In genomic region chr5:61177716-61178115, GRCh38 we compare ENCODE assay signal across 13 cellular contexts. TPM values are rescaled to one million over a fixed set of nuclear protein-coding genes. Genes with fewer than 3 reads are reported as not detected.
DNase-seq lines count a peak whose midpoint lies in the region; ATAC-seq, FAIRE-seq and TF ChIP-seq lines count a peak whose summit lies in the region.
"Had no signal": no experiment of that assay in that cellular context is flagged by ENCODE, and none has a peak within 500 bp of the region (broad histone marks: within the 10 kb centered on the region; RNA-seq: fewer than 3 reads in every experiment).

No MANE protein-coding gene starts in this region.

- no peaks in the 10 kb centered on the region for H3K4me1 ChIP-seq in ovary (ENCODE audit: insufficient read depth)
- no peaks in the 10 kb centered on the region for H3K4me1 ChIP-seq in naive thymus-derived CD4-positive, alpha-beta T cell (ENCODE audit: control insufficient read depth in 2 of 2, insufficient read depth in 2 of 2, low read length in 2 of 2)
- H3K4me1 ChIP-seq: Caco-2 had no signal

- H3K4me3 ChIP-seq in ovary = no peak overlapping the region
- no peak overlapping the region for H3K4me3 ChIP-seq in naive thymus-derived CD4-positive, alpha-beta T cell (ENCODE audit: low read length)

- intact Hi-C loops in ovary (cut with DNase I) = loop anchor here in 1 of 4 donors (10.0 kb wide), 1 partner anchor 487 kb away; no protein-coding TSS in a partner anchor
- intact Hi-C loops in naive thymus-derived CD4-positive, alpha-beta T cell (cut with micrococcal nuclease) = no loop called here

- POLR2A ChIA-PET in naive thymus-derived CD4-positive, alpha-beta T cell (lab: Charles Lee) = no interaction called here

- no peaks in the 10 kb centered on the region for H3K36me3 ChIP-seq in ovary
- no peaks in the 10 kb centered on the region for H3K36me3 ChIP-seq in naive thymus-derived CD4-positive, alpha-beta T cell (ENCODE audit: control insufficient read depth in 2 of 3, insufficient read depth in 3 of 3, low read length in 3 of 3)

- TF ChIP-seq POLR2A in ovary (IDR thresholded peaks at IDR 0.05) = no peak

- no peaks in the 10 kb centered on the region for H3K27me3 ChIP-seq in ovary
- no peaks in the 10 kb centered on the region for H3K27me3 ChIP-seq in naive thymus-derived CD4-positive, alpha-beta T cell (ENCODE audit: control insufficient read depth in 2 of 2, insufficient read depth in 2 of 2, low read length in 2 of 2)

- no peak for TF ChIP-seq EP300 in ovary (IDR thresholded peaks at IDR 0.05)

- 90 to 92% (median 92%) methylated on average over 7 of the region's 7 CpGs for WGBS in ovary, 3 donors

- H3K9me3 Mint-ChIP-seq in naive thymus-derived CD4-positive, alpha-beta T cell = peaks cover 0 to 2% (median 0%) of the 10 kb centered on the region in 11 donors
- H3K9me3 Mint-ChIP-seq in immature natural killer cell = no peaks in the 10 kb centered on the region
- H3K9me3 Mint-ChIP-seq: nephron progenitor cell had no signal

- peaks cover 6 to 14% (median 8%) of the 10 kb centered on the region in 5 donors for H3K27me3 Mint-ChIP-seq in naive thymus-derived CD4-positive, alpha-beta T cell
- peaks cover 1 to 3% (median 2%) of the 10 kb centered on the region in 3 donors for H3K27me3 Mint-ChIP-seq in immature natural killer cell (ENCODE audit: low read depth in 3 of 3)

- DNase-seq in globus pallidus (ENCODE audit: low spot score) (peak; percentile 12), RCC 7860 (ENCODE audit: low spot score) (no peak), ovary (no peak), immature natural killer cell (no peak)
- no peak for DNase-seq in naive thymus-derived CD4-positive, alpha-beta T cell
- DNase-seq: Caco-2; NCI-H510A treated with DMSO at 0.1 percent for 48 hours; nephron progenitor cell; stimulated activated naive CD4-positive, alpha-beta T cell had no signal

- no peak overlapping the region for H3K4me3 Mint-ChIP-seq in naive thymus-derived CD4-positive, alpha-beta T cell
- no peak overlapping the region for H3K4me3 Mint-ChIP-seq in immature natural killer cell
- H3K4me3 Mint-ChIP-seq: nephron progenitor cell had no signal

- CTCF ChIA-PET in naive thymus-derived CD4-positive, alpha-beta T cell (lab: Charles Lee) = no interaction called here

- FAIRE-seq in RCC 7860 (lab: Jason Lieb, UNC) = no peak
- FAIRE-seq: astrocyte had no signal

- TF ChIP-seq CTCF in ovary (IDR thresholded peaks at IDR 0.05) = no peak

- no peaks in the 10 kb centered on the region for H3K36me3 Mint-ChIP-seq in naive thymus-derived CD4-positive, alpha-beta T cell
- no peaks in the 10 kb centered on the region for H3K36me3 Mint-ChIP-seq in immature natural killer cell

- ATAC-seq in GM18858 (IDR thresholded peaks at IDR 0.05; ENCODE audit: unreplicated experiment) = peak; percentile 95
- ATAC-seq in GM21515 (IDR thresholded peaks at IDR 0.05; ENCODE audit: unreplicated experiment) = peak; percentile 86
- ATAC-seq in HG03097 (IDR thresholded peaks at IDR 0.05; ENCODE audit: low FRiP score, unreplicated experiment) = peak; percentile 58
- no peak for ATAC-seq in naive thymus-derived CD4-positive, alpha-beta T cell

- no peak overlapping the region for H3K27ac ChIP-seq in ovary
- H3K27ac ChIP-seq in naive thymus-derived CD4-positive, alpha-beta T cell (ENCODE audit: low read depth, low read length) = no peak overlapping the region

- H3K27ac Mint-ChIP-seq in naive thymus-derived CD4-positive, alpha-beta T cell = no peak overlapping the region
- H3K27ac Mint-ChIP-seq in immature natural killer cell = no peak overlapping the region
- H3K27ac Mint-ChIP-seq: nephron progenitor cell had no signal

- H3K4me1 Mint-ChIP-seq in naive thymus-derived CD4-positive, alpha-beta T cell = peaks cover 2 to 19% (median 6%) of the 10 kb centered on the region in 7 donors
- peaks cover 5 to 14% of the 10 kb centered on the region in 2 donors for H3K4me1 Mint-ChIP-seq in immature natural killer cell
- H3K4me1 Mint-ChIP-seq: nephron progenitor cell had no signal

- no peaks in the 10 kb centered on the region for H3K9me3 ChIP-seq in ovary
- no peaks in the 10 kb centered on the region for H3K9me3 ChIP-seq in naive thymus-derived CD4-positive, alpha-beta T cell (ENCODE audit: control insufficient read depth in 2 of 3, low read length in 3 of 3)
- H3K9me3 ChIP-seq: Caco-2 had no signal

RNA-seq across cellular contexts. Expression of gene SMIM15, which starts 15.4 kb away (rescaled TPM):
- 10 to 100 TPM; 17.6 to 59.3 (median 42.4) TPM for total RNA-seq in ovary
- 10 to 100 TPM; 26.1 to 39.7 TPM for polyA plus RNA-seq in ovary
- 10 to 100 TPM; 17.3 to 49.0 (median 34.0) TPM for total RNA-seq in naive thymus-derived CD4-positive, alpha-beta T cell
- polyA plus RNA-seq in naive thymus-derived CD4-positive, alpha-beta T cell = 10 to 100 TPM; 24.3 to 25.3 TPM
- 10 to 100 TPM; 22.5 to 49.0 (median 40.9) TPM for polyA plus RNA-seq in immature natural killer cell
